ENCODE assay signal across 12 cellular contexts in genomic region chr22:46749682-46750529, GRCh38. TPM values are rescaled to one million over a fixed set of nuclear protein-coding genes. Genes with fewer than 3 reads are reported as not detected.
DNase-seq lines count a peak whose midpoint lies in the region; ATAC-seq and TF ChIP-seq lines count a peak whose summit lies in the region.
"Had no signal": no experiment of that assay in that cellular context is flagged by ENCODE, and none has a peak within 500 bp of the region (broad histone marks: within the 10 kb centered on the region; RNA-seq: fewer than 3 reads in every experiment).

No MANE protein-coding gene starts in this region.

- H3K27ac ChIP-seq in HEK293 (ENCODE audit: extremely low read depth, low read depth, low read length), result no peak overlapping the region
- no peak overlapping the region for H3K27ac ChIP-seq in suprapubic skin
- H3K27ac ChIP-seq: foreskin keratinocyte had no signal

- H3K36me3 ChIP-seq in HEK293 (ENCODE audit: control insufficient read depth in 2 of 2, insufficient read depth in 1 of 2, low read length in 2 of 2) (no peaks in the 10 kb centered on the region), suprapubic skin (no peaks in the 10 kb centered on the region)

- H3K9me3 ChIP-seq in HEK293 (ENCODE audit: control insufficient read depth, insufficient read depth, low read depth, low read length), result no peaks in the 10 kb centered on the region
- no peaks in the 10 kb centered on the region for H3K9me3 ChIP-seq in suprapubic skin
- H3K9me3 ChIP-seq: mucosa of descending colon had no signal

- H3K27me3 Mint-ChIP-seq in CD14-positive monocyte (ENCODE audit: low read depth in 3 of 3) (peaks cover 2 to 11% (median 10%) of the 10 kb centered on the region in 3 donors), neural crest cell (ENCODE audit: low read depth) (peaks cover 21% of the 10 kb centered on the region)
- H3K27me3 Mint-ChIP-seq in central memory CD8-positive, alpha-beta T cell, result no peaks in the 10 kb centered on the region

- no peak for TF ChIP-seq EP300 in suprapubic skin (IDR thresholded peaks at IDR 0.05)

- H3K4me3 ChIP-seq in HEK293 (ENCODE audit: low read depth, low read length), result no peak overlapping the region
- no peak overlapping the region for H3K4me3 ChIP-seq in suprapubic skin
- H3K4me3 ChIP-seq: mucosa of descending colon had no signal

- no peak for TF ChIP-seq POLR2A in suprapubic skin (IDR thresholded peaks at IDR 0.05)

- H3K4me3 Mint-ChIP-seq in CD14-positive monocyte (peak overlapping the region; percentile 59 to 85), neural crest cell (no peak overlapping the region)
- peak overlapping the region; percentile 70 for H3K4me3 Mint-ChIP-seq in central memory CD8-positive, alpha-beta T cell

- intact Hi-C loops in CD14-positive monocyte (cut with micrococcal nuclease), result loop anchor here in 1 of 2 donors (5.0 kb wide), 1 partner anchor 42 kb away; no protein-coding TSS in a partner anchor

- TF ChIP-seq CTCF in CD14-positive monocyte (IDR thresholded peaks at IDR 0.05), result no peak
- TF ChIP-seq CTCF in HEK293 (tag by site-specific recombination; IDR thresholded peaks at IDR 0.05), result no peak
- no peak for TF ChIP-seq CTCF in neural crest cell (conservative IDR thresholded peaks at IDR 0.05)
- TF ChIP-seq CTCF in suprapubic skin (IDR thresholded peaks at IDR 0.05), result no peak

- H3K27me3 ChIP-seq in suprapubic skin, result no peaks in the 10 kb centered on the region

- no peaks in the 10 kb centered on the region for H3K4me1 ChIP-seq in HEK293 (ENCODE audit: control insufficient read depth, insufficient read depth, low read length)
- peaks cover 51% of the 10 kb centered on the region for H3K4me1 ChIP-seq in suprapubic skin

- peak overlapping the region; percentile 73 to 92 (median 82) for H3K27ac Mint-ChIP-seq in CD14-positive monocyte
- peak overlapping the region; percentile 97 for H3K27ac Mint-ChIP-seq in central memory CD8-positive, alpha-beta T cell (ENCODE audit: low read depth)
- peak overlapping the region; percentile 43 for H3K27ac Mint-ChIP-seq in neural crest cell (ENCODE audit: unreplicated experiment)

- H3K36me3 Mint-ChIP-seq in CD14-positive monocyte, result no peaks in the 10 kb centered on the region
- H3K36me3 Mint-ChIP-seq in central memory CD8-positive, alpha-beta T cell (ENCODE audit: insufficient read depth), result peaks cover 6% of the 10 kb centered on the region
- no peaks in the 10 kb centered on the region for H3K36me3 Mint-ChIP-seq in neural crest cell (ENCODE audit: low read depth)

- ATAC-seq in central memory CD8-positive, alpha-beta T cell (replicated peaks; ENCODE audit: extremely low read depth, poor library complexity, severe bottlenecking), result no peak
- ATAC-seq in GM18907 (IDR thresholded peaks at IDR 0.05; ENCODE audit: unreplicated experiment) (no peak), GM21526 (IDR thresholded peaks at IDR 0.05; ENCODE audit: low FRiP score, unreplicated experiment) (no peak)
- ATAC-seq: foreskin keratinocyte, Panc1 had no signal

- H3K4me1 Mint-ChIP-seq in CD14-positive monocyte (peaks cover 55% of the 10 kb centered on the region), neural crest cell (no peaks in the 10 kb centered on the region)
- H3K4me1 Mint-ChIP-seq in central memory CD8-positive, alpha-beta T cell, result peaks cover 29% of the 10 kb centered on the region

- POLR2A ChIA-PET in HEK293 (lab: Yijun Ruan, JAX), result interaction anchor here (0.8 to 1.4 kb wide), 2 partner anchors 12 to 13 kb away, joined by 3 to 6 read pairs; partner anchors contain the start of gene TBC1D22A

- WGBS in suprapubic skin, result 77% methylated on average over 14 of the region's 14 CpGs

- peaks cover 0 to 3% (median 0%) of the 10 kb centered on the region in 7 donors for H3K9me3 Mint-ChIP-seq in CD14-positive monocyte
- no peaks in the 10 kb centered on the region for H3K9me3 Mint-ChIP-seq in central memory CD8-positive, alpha-beta T cell
- H3K9me3 Mint-ChIP-seq in neural crest cell, result no peaks in the 10 kb centered on the region

- CTCF ChIA-PET in HEK293 (lab: Yijun Ruan, JAX), result interaction anchor here (0.7 to 5.9 kb wide), 4 partner anchors 8 to 54 kb away, joined by 3 to 33 read pairs (median 4); no protein-coding TSS in a partner anchor

- DNase-seq in CD14-positive monocyte (ENCODE audit: low spot score), result peak; percentile 56
- DNase-seq in central memory CD8-positive, alpha-beta T cell (ENCODE audit: low spot score in 2 of 2), result no peak
- no peak for DNase-seq in neural crest cell (ENCODE audit: low read depth, low spot score)
- no peak for DNase-seq in suprapubic skin (ENCODE audit: low spot score in 2 of 2)
- no peak for DNase-seq in NCI-H187 treated with DMSO at 0.1 percent for 48 hours (lab: John Stamatoyannopoulos, UW)
- DNase-seq: foreskin keratinocyte, NCI-H1417 treated with DMSO at 0.1 percent for 48 hours had no signal

TF ChIP-seq in HEK293, 187 proteins besides CTCF, POLR2A, EP300 and RAD21:
- TF ChIP-seq GLI4 (tag by site-specific recombination; IDR thresholded peaks at IDR 0.05), result no peak
- TF ChIP-seq ZFHX2 (tag by site-specific recombination; conservative IDR thresholded peaks at IDR 0.05), result peak; percentile 60
- peak; percentile 73 for TF ChIP-seq EGR2 (tag by site-specific recombination; IDR thresholded peaks at IDR 0.05; ENCODE audit: low read depth)

RNA-seq across cellular contexts. Expression of gene CERK, which starts 11.9 kb away (rescaled TPM):
- polyA plus RNA-seq in CD14-positive monocyte, result 10 to 100 TPM; 22.4 to 24.5 TPM
- 98.7 and 102 TPM in 2 replicates for total RNA-seq in neural crest cell
- 10 to 100 TPM; 19.2 to 46.2 (median 36.6) TPM for total RNA-seq in suprapubic skin

RNA-seq across cellular contexts. Expression of gene TBC1D22A, which starts 12.5 kb away (rescaled TPM):
- 10 to 100 TPM; 25.9 to 29.5 TPM for polyA plus RNA-seq in CD14-positive monocyte
- total RNA-seq in neural crest cell, result 14.3 and 15.5 TPM in 2 replicates
- total RNA-seq in suprapubic skin, result 10 to 100 TPM; 24.8 to 43.2 (median 35.4) TPM

Comparison
In these comparisons a context has a peak if more than half of its experiments do, and no peak if none do; other contexts are left out.
1. H3K27ac Mint-ChIP-seq: peak in every context shown above with its lines; median percentile 97 in central memory CD8-positive, alpha-beta T cell; 82 in CD14-positive monocyte; 43 in neural crest cell.